In genomic region chr5:1923341-1923740, GRCh38 we compare ENCODE assay signal across 40 cellular contexts. TPM values are rescaled to one million over a fixed set of nuclear protein-coding genes. Genes with fewer than 3 reads are reported as not detected.
"Had no signal": no experiment of that assay in that cellular context is flagged by ENCODE, and none has a peak within 500 bp of the region (broad histone marks: within the 10 kb centered on the region; RNA-seq: fewer than 3 reads in every experiment).

No MANE protein-coding gene starts in this region.

- ATAC-seq: activated CD8-positive, alpha-beta T cell treated with anti-CD3 and anti-CD28 coated beads for 36 hours; activated naive CD8-positive, alpha-beta T cell treated with anti-CD3 and anti-CD28 coated beads, Interleukin-2, amount 50 U/mL, for 24 hours; activated T-cell treated with anti-CD3 and anti-CD28 coated beads, Interleukin-2, amount 50 U/mL, for 4 hours; activated T-cell treated with anti-CD3 and anti-CD28 coated beads, Interleukin-2, amount 50 U/mL, for 72 hours; activated T-helper 17 cell treated with anti-CD3 and anti-CD28 coated beads, Interleukin-2, amount 50 U/mL, for 72 hours; body of pancreas; T-cell; T-helper 17 cell had no signal

- H3K9me3 ChIP-seq: body of pancreas, breast epithelium had no signal

- H3K4me3 Mint-ChIP-seq: activated B cell treated with CpG ODN at 0.5 μM for 24 hours; activated CD4-positive, alpha-beta memory T cell treated with anti-CD3 and anti-CD28 coated beads for 36 hours; activated CD4-positive, alpha-beta T cell treated with anti-CD3 and anti-CD28 coated beads, Interleukin-2, amount 10 ng/mL, durations not matched to agents 24 days and 14 days; activated CD8-positive, alpha-beta T cell treated with anti-CD3 and anti-CD28 coated beads for 36 hours; activated naive CD4-positive, alpha-beta T cell treated with anti-CD3 and anti-CD28 coated beads, Interleukin-2, amount 10 ng/mL, durations not matched to agents 7 days and 5 days; activated naive CD4-positive, alpha-beta T cell treated with anti-CD3 and anti-CD28 coated beads, Interleukin-2, amount 50 U/mL, for 24 hours; activated naive CD8-positive, alpha-beta T cell; activated naive CD8-positive, alpha-beta T cell treated with anti-CD3 and anti-CD28 coated beads, Interleukin-2, amount 10 ng/mL, durations not matched to agents 7 days and 5 days; activated naive CD8-positive, alpha-beta T cell treated with anti-CD3 and anti-CD28 coated beads, Interleukin-2, amount 50 U/mL, for 24 hours; activated T-cell treated with anti-CD3 and anti-CD28 coated beads, Interleukin-2, amount 50 U/mL, for 4 hours; activated T-cell treated with anti-CD3 and anti-CD28 coated beads, Interleukin-2, amount 50 U/mL, for 72 hours; activated T-helper 1 cell treated with anti-CD3 and anti-CD28 coated beads, Interleukin-12 subunit alpha, Interleukin-12 subunit beta, Interleukin-2, Interleukin-4 antibody, amounts not matched to agents 30 ng/mL and 10 ng/mL and 1 ng/mL, durations not matched to agents 14 hours and 24 hours and 36 hours; activated T-helper 17 cell treated with anti-CD3 and anti-CD28 coated beads, Interleukin-2, amount 50 U/mL, for 72 hours; central memory CD8-positive, alpha-beta T cell; T-cell; T-helper 17 cell had no signal

- H3K4me3 ChIP-seq: body of pancreas, breast epithelium had no signal

- H3K27ac Mint-ChIP-seq: activated B cell treated with CpG ODN at 0.5 μM for 24 hours; activated CD4-positive, alpha-beta memory T cell treated with anti-CD3 and anti-CD28 coated beads for 36 hours; activated CD4-positive, alpha-beta T cell treated with anti-CD3 and anti-CD28 coated beads, Interleukin-2, amount 10 ng/mL, durations not matched to agents 24 days and 14 days; activated CD8-positive, alpha-beta T cell treated with anti-CD3 and anti-CD28 coated beads for 36 hours; activated naive CD4-positive, alpha-beta T cell treated with anti-CD3 and anti-CD28 coated beads, Interleukin-2, amount 10 ng/mL, durations not matched to agents 7 days and 5 days; activated naive CD4-positive, alpha-beta T cell treated with anti-CD3 and anti-CD28 coated beads, Interleukin-2, amount 50 U/mL, for 24 hours; activated naive CD8-positive, alpha-beta T cell; activated naive CD8-positive, alpha-beta T cell treated with anti-CD3 and anti-CD28 coated beads, Interleukin-2, amount 10 ng/mL, durations not matched to agents 7 days and 5 days; activated naive CD8-positive, alpha-beta T cell treated with anti-CD3 and anti-CD28 coated beads, Interleukin-2, amount 50 U/mL, for 24 hours; activated T-cell treated with anti-CD3 and anti-CD28 coated beads, Interleukin-2, amount 50 U/mL, for 72 hours; activated T-helper 1 cell treated with anti-CD3 and anti-CD28 coated beads, Interleukin-12 subunit alpha, Interleukin-12 subunit beta, Interleukin-2, Interleukin-4 antibody, amounts not matched to agents 30 ng/mL and 10 ng/mL and 1 ng/mL, durations not matched to agents 14 hours and 24 hours and 36 hours; activated T-helper 17 cell treated with anti-CD3 and anti-CD28 coated beads, Interleukin-2, amount 50 U/mL, for 72 hours; T-cell; T-helper 17 cell had no signal

- H3K27me3 ChIP-seq: body of pancreas, brain microvascular endothelial cell had no signal

- H3K4me1 ChIP-seq: body of pancreas, breast epithelium had no signal

- H3K36me3 ChIP-seq: brain microvascular endothelial cell, breast epithelium had no signal

- H3K9me3 Mint-ChIP-seq: activated B cell treated with CpG ODN at 0.5 μM for 24 hours; activated CD4-positive, alpha-beta memory T cell treated with anti-CD3 and anti-CD28 coated beads for 36 hours; activated CD4-positive, alpha-beta T cell treated with anti-CD3 and anti-CD28 coated beads, Interleukin-2, amount 10 ng/mL, durations not matched to agents 24 days and 14 days; activated CD8-positive, alpha-beta T cell treated with anti-CD3 and anti-CD28 coated beads for 36 hours; activated naive CD4-positive, alpha-beta T cell treated with anti-CD3 and anti-CD28 coated beads, Interleukin-2, amount 10 ng/mL, durations not matched to agents 7 days and 5 days; activated naive CD4-positive, alpha-beta T cell treated with anti-CD3 and anti-CD28 coated beads, Interleukin-2, amount 50 U/mL, for 24 hours; activated naive CD8-positive, alpha-beta T cell treated with anti-CD3 and anti-CD28 coated beads, Interleukin-2, amount 10 ng/mL, durations not matched to agents 7 days and 5 days; activated naive CD8-positive, alpha-beta T cell treated with anti-CD3 and anti-CD28 coated beads, Interleukin-2, amount 50 U/mL, for 24 hours; activated T-cell treated with anti-CD3 and anti-CD28 coated beads, Interleukin-2, amount 50 U/mL, for 4 hours; activated T-cell treated with anti-CD3 and anti-CD28 coated beads, Interleukin-2, amount 50 U/mL, for 72 hours; activated T-helper 1 cell treated with anti-CD3 and anti-CD28 coated beads, Interleukin-12 subunit alpha, Interleukin-12 subunit beta, Interleukin-2, Interleukin-4 antibody, amounts not matched to agents 30 ng/mL and 10 ng/mL and 1 ng/mL, durations not matched to agents 14 hours and 24 hours and 36 hours; activated T-helper 17 cell treated with anti-CD3 and anti-CD28 coated beads, Interleukin-2, amount 50 U/mL, for 72 hours; central memory CD8-positive, alpha-beta T cell; T-cell had no signal

- DNase-seq: activated B cell treated with CpG ODN at 0.5 μM for 24 hours; activated CD4-positive, alpha-beta memory T cell treated with anti-CD3 and anti-CD28 coated beads for 36 hours; activated CD4-positive, alpha-beta T cell treated with anti-CD3 and anti-CD28 coated beads for 4 hours; activated CD4-positive, alpha-beta T cell treated with anti-CD3 and anti-CD28 coated beads, Interleukin-2, amount 10 ng/mL, durations not matched to agents 24 days and 14 days; activated CD4-positive, alpha-beta T cell treated with anti-CD3 and anti-CD28 coated beads, Interleukin-2, amount 50 U/mL, for 1 hour; activated CD4-positive, alpha-beta T cell treated with anti-CD3 and anti-CD28 coated beads, Interleukin-2, amount 50 U/mL, for 4 hours; activated CD4-positive, CD25-positive, alpha-beta regulatory T cell treated with anti-CD3 and anti-CD28 coated beads, Interleukin-2, amount 50 U/mL, for 72 hours; activated CD8-positive, alpha-beta memory T cell treated with anti-CD3 and anti-CD28 coated beads, Interleukin-2, amount 50 U/mL, for 4 hours; activated CD8-positive, alpha-beta T cell treated with anti-CD3 and anti-CD28 coated beads for 36 hours; activated effector memory CD4-positive, alpha-beta T cell treated with anti-CD3 and anti-CD28 coated beads, Interleukin-2, amount 50 U/mL, for 16 hours; activated naive CD4-positive, alpha-beta T cell treated with anti-CD3 and anti-CD28 coated beads, Interleukin-2, amount 10 ng/mL, durations not matched to agents 7 days and 5 days; activated naive CD4-positive, alpha-beta T cell treated with Interleukin-2 at 50 U/mL for 16 hours; activated naive CD8-positive, alpha-beta T cell treated with anti-CD3 and anti-CD28 coated beads, Interleukin-2, amount 10 ng/mL, durations not matched to agents 7 days and 5 days; activated naive CD8-positive, alpha-beta T cell treated with anti-CD3 and anti-CD28 coated beads, Interleukin-2, amount 50 U/mL, for 24 hours; activated T-cell treated with anti-CD3 and anti-CD28 coated beads for 4 hours; activated T-cell treated with anti-CD3 and anti-CD28 coated beads, Interleukin-2, amount 50 U/mL, for 1 hour; activated T-cell treated with anti-CD3 and anti-CD28 coated beads, Interleukin-2, amount 50 U/mL, for 4 hours; activated T-cell treated with anti-CD3 and anti-CD28 coated beads, Interleukin-2, amount 50 U/mL, for 72 hours; amniotic stem cell; aorta; body of pancreas; brain microvascular endothelial cell; caudate nucleus; cerebellar nuclear complex; T-cell; T-helper 17 cell; T1000 had no signal

- H3K27ac ChIP-seq: body of pancreas, brain microvascular endothelial cell, breast epithelium, VCaP had no signal

- FAIRE-seq: astrocyte, TTC549 had no signal

- H3K36me3 Mint-ChIP-seq: activated CD4-positive, alpha-beta memory T cell treated with anti-CD3 and anti-CD28 coated beads for 36 hours; activated naive CD4-positive, alpha-beta T cell treated with anti-CD3 and anti-CD28 coated beads, Interleukin-2, amount 10 ng/mL, durations not matched to agents 7 days and 5 days; activated naive CD4-positive, alpha-beta T cell treated with anti-CD3 and anti-CD28 coated beads, Interleukin-2, amount 50 U/mL, for 24 hours; activated naive CD8-positive, alpha-beta T cell; activated naive CD8-positive, alpha-beta T cell treated with anti-CD3 and anti-CD28 coated beads, Interleukin-2, amount 10 ng/mL, durations not matched to agents 7 days and 5 days; T-cell had no signal

- H3K27me3 Mint-ChIP-seq: activated naive CD4-positive, alpha-beta T cell treated with anti-CD3 and anti-CD28 coated beads, Interleukin-2, amount 10 ng/mL, durations not matched to agents 7 days and 5 days had no signal

- H3K4me1 Mint-ChIP-seq: activated B cell treated with CpG ODN at 0.5 μM for 24 hours; activated CD4-positive, alpha-beta T cell treated with anti-CD3 and anti-CD28 coated beads, Interleukin-2, amount 10 ng/mL, durations not matched to agents 24 days and 14 days; activated naive CD4-positive, alpha-beta T cell treated with anti-CD3 and anti-CD28 coated beads, Interleukin-2, amount 10 ng/mL, durations not matched to agents 7 days and 5 days; activated naive CD4-positive, alpha-beta T cell treated with anti-CD3 and anti-CD28 coated beads, Interleukin-2, amount 50 U/mL, for 24 hours; activated naive CD8-positive, alpha-beta T cell treated with anti-CD3 and anti-CD28 coated beads, Interleukin-2, amount 10 ng/mL, durations not matched to agents 7 days and 5 days; activated naive CD8-positive, alpha-beta T cell treated with anti-CD3 and anti-CD28 coated beads, Interleukin-2, amount 50 U/mL, for 24 hours; activated T-helper 17 cell treated with anti-CD3 and anti-CD28 coated beads, Interleukin-2, amount 50 U/mL, for 72 hours; central memory CD8-positive, alpha-beta T cell; T-cell had no signal

RNA-seq across cellular contexts. Expression of gene IRX4, which starts 40.6 kb away (rescaled TPM):
- total RNA-seq: activated B cell treated with CpG ODN at 0.5 μM for 24 hours; activated CD4-positive, alpha-beta memory T cell treated with anti-CD3 and anti-CD28 coated beads for 36 hours; activated CD4-positive, alpha-beta T cell treated with anti-CD3 and anti-CD28 coated beads, Interleukin-2, amount 10 ng/mL, durations not matched to agents 24 days and 14 days; activated CD8-positive, alpha-beta memory T cell treated with anti-CD3 and anti-CD28 coated beads for 36 hours; activated CD8-positive, alpha-beta T cell treated with anti-CD3 and anti-CD28 coated beads for 36 hours; activated naive CD8-positive, alpha-beta T cell treated with anti-CD3 and anti-CD28 coated beads, Interleukin-2, amount 10 ng/mL, durations not matched to agents 7 days and 5 days; activated T-cell treated with anti-CD3 and anti-CD28 coated beads, Interleukin-2, amount 50 U/mL, for 4 hours; activated T-cell treated with anti-CD3 and anti-CD28 coated beads, Interleukin-2, amount 50 U/mL, for 72 hours; activated T-helper 1 cell treated with anti-CD3 and anti-CD28 coated beads, Interleukin-12 subunit alpha, Interleukin-12 subunit beta, Interleukin-2, Interleukin-4 antibody, amounts not matched to agents 30 ng/mL and 10 ng/mL and 1 ng/mL, durations not matched to agents 14 hours and 24 hours and 36 hours; activated T-helper 17 cell treated with anti-CD3 and anti-CD28 coated beads, Interleukin-2, amount 50 U/mL, for 72 hours; aorta; body of pancreas; chondrocyte; T-cell; T-helper 1 cell treated with Interleukin-12 subunit alpha and Interleukin-12 subunit beta and Interleukin-4 antibody, amounts not matched to agents 30 ng/mL and 1 ng/mL, for 36 hours; T-helper 17 cell; T-helper 2 cell treated with Interferon-gamma antibody and Interleukin-4, amounts not matched to agents 100 ng/mL and 5 ng/mL, for 36 hours had no signal
- polyA plus RNA-seq: aorta had no signal
